Comparison of ENCODE assay signal across 12 cellular contexts in genomic region chr22:24437091-24437490, GRCh38. TPM values are rescaled to one million over a fixed set of nuclear protein-coding genes. Genes with fewer than 3 reads are reported as not detected.
DNase-seq lines count a peak whose midpoint lies in the region; ATAC-seq and TF ChIP-seq lines count a peak whose summit lies in the region.
"Had no signal": no experiment of that assay in that cellular context is flagged by ENCODE, and none has a peak within 500 bp of the region (broad histone marks: within the 10 kb centered on the region; RNA-seq: fewer than 3 reads in every experiment).

No MANE protein-coding gene starts in this region.

- ATAC-seq in sciatic nerve (no peak), GM18502 (IDR thresholded peaks at IDR 0.05; ENCODE audit: poor library complexity, unreplicated experiment) (no peak), GM19324 (IDR thresholded peaks at IDR 0.05; ENCODE audit: low FRiP score, unreplicated experiment) (no peak)

- H3K9me3 ChIP-seq in adrenal gland (replicated peaks in 1 of 3), result no peaks in the 10 kb centered on the region

- peaks cover 27% of the 10 kb centered on the region for H3K36me3 Mint-ChIP-seq in activated CD4-positive, alpha-beta T cell treated with anti-CD3 and anti-CD28 coated beads, Interleukin-2, amount 10 ng/mL, durations not matched to agents 7 days and 5 days (ENCODE audit: low read depth)
- peaks cover 6% of the 10 kb centered on the region for H3K36me3 Mint-ChIP-seq in IgD-negative memory B cell

- intact Hi-C loops in adrenal gland (cut with DNase I), result no loop called here
- intact Hi-C loops in sciatic nerve (cut with DNase I), result no loop called here

- H3K4me3 Mint-ChIP-seq in activated CD4-positive, alpha-beta T cell treated with anti-CD3 and anti-CD28 coated beads, Interleukin-2, amount 10 ng/mL, durations not matched to agents 7 days and 5 days, result no peak overlapping the region
- peak overlapping the region in 3 of 4 donors; percentile 65 to 83 (median 79) for H3K4me3 Mint-ChIP-seq in IgD-negative memory B cell

- peaks cover 22 to 57% of the 10 kb centered on the region in 2 donors for H3K4me1 ChIP-seq in adrenal gland (replicated peaks in 1 of 2)

- WGBS in adrenal gland, 4 donors, result 91 to 98% (median 95%) methylated on average over 3 to 4 of the region's 4 CpGs

- peak overlapping the region in 3 of 5 donors; percentile 62 to 89 (median 79) for H3K27ac ChIP-seq in adrenal gland

- CTCF ChIA-PET in activated CD4-positive, alpha-beta T cell treated with anti-CD3 and anti-CD28 coated beads, Interleukin-2, amount 10 ng/mL, durations not matched to agents 7 days and 5 days (lab: Charles Lee), result interaction anchor here (0.7 to 1.5 kb wide), 2 partner anchors 9 to 86 kb away, joined by 3 to 5 read pairs; partner anchors contain the start of gene ADORA2A

- H3K27ac Mint-ChIP-seq in activated CD4-positive, alpha-beta T cell treated with anti-CD3 and anti-CD28 coated beads, Interleukin-2, amount 10 ng/mL, durations not matched to agents 7 days and 5 days, result peak overlapping the region; percentile 63
- peak overlapping the region; percentile 20 to 99 (median 78) for H3K27ac Mint-ChIP-seq in IgD-negative memory B cell

- POLR2A ChIA-PET in activated CD4-positive, alpha-beta T cell treated with anti-CD3 and anti-CD28 coated beads, Interleukin-2, amount 10 ng/mL, durations not matched to agents 7 days and 5 days (lab: Charles Lee), result no interaction called here

- H3K27me3 ChIP-seq in adrenal gland, result no peaks in the 10 kb centered on the region

- no peak overlapping the region for H3K4me3 ChIP-seq in adrenal gland

- TF ChIP-seq CTCF in adrenal gland (IDR thresholded peaks at IDR 0.05), result no peak

- TF ChIP-seq POLR2A in adrenal gland (IDR thresholded peaks at IDR 0.05), result no peak

- no peaks in the 10 kb centered on the region for H3K27me3 Mint-ChIP-seq in activated CD4-positive, alpha-beta T cell treated with anti-CD3 and anti-CD28 coated beads, Interleukin-2, amount 10 ng/mL, durations not matched to agents 7 days and 5 days
- no peaks in the 10 kb centered on the region for H3K27me3 Mint-ChIP-seq in IgD-negative memory B cell

- H3K36me3 ChIP-seq in adrenal gland (replicated peaks in 1 of 2), result no peaks in the 10 kb centered on the region

- no peaks in the 10 kb centered on the region for H3K9me3 Mint-ChIP-seq in activated CD4-positive, alpha-beta T cell treated with anti-CD3 and anti-CD28 coated beads, Interleukin-2, amount 10 ng/mL, durations not matched to agents 7 days and 5 days
- H3K9me3 Mint-ChIP-seq in IgD-negative memory B cell, result no peaks in the 10 kb centered on the region

- no peak for DNase-seq in activated CD4-positive, alpha-beta T cell treated with anti-CD3 and anti-CD28 coated beads, Interleukin-2, amount 10 ng/mL, durations not matched to agents 7 days and 5 days
- no peak for DNase-seq in activated CD4-positive, alpha-beta T cell treated with anti-CD3 and anti-CD28 coated beads for 48 hours
- DNase-seq in adrenal gland (no peak), sciatic nerve (ENCODE audit: low spot score) (peak; percentile 50), inferior parietal cortex (ENCODE audit: extremely low spot score) (no peak)
- DNase-seq: activated CD8-positive, alpha-beta memory T cell treated with anti-CD3 and anti-CD28 coated beads, Interleukin-2, amount 50 U/mL, for 4 hours; NCI-H2107; nucleus accumbens had no signal

- H3K4me1 Mint-ChIP-seq in activated CD4-positive, alpha-beta T cell treated with anti-CD3 and anti-CD28 coated beads, Interleukin-2, amount 10 ng/mL, durations not matched to agents 7 days and 5 days, result peaks cover 74% of the 10 kb centered on the region
- peaks cover 31 to 58% (median 47%) of the 10 kb centered on the region in 3 donors for H3K4me1 Mint-ChIP-seq in IgD-negative memory B cell

RNA-seq across cellular contexts. Expression of gene ADORA2A, which starts 9.7 kb away (rescaled TPM):
- 10 to 100 TPM; 25.3 to 29.0 TPM for total RNA-seq in activated CD4-positive, alpha-beta T cell treated with anti-CD3 and anti-CD28 coated beads, Interleukin-2, amount 10 ng/mL, durations not matched to agents 7 days and 5 days
- polyA plus RNA-seq in IgD-negative memory B cell (26.6 TPM), adrenal gland (1 to 10 TPM; 2.9 to 8.5 (median 3.9) TPM)
- total RNA-seq in adrenal gland (10 to 100 TPM in 4 of 8 donors, 1 to 10 TPM in 4; 5.1 to 16.4 (median 8.5) TPM), sciatic nerve (8.4 TPM)

RNA-seq across cellular contexts. Expression of gene UPB1, which starts 58.0 kb away (rescaled TPM):
- under 1 TPM; 0.40 to 0.67 TPM for total RNA-seq in activated CD4-positive, alpha-beta T cell treated with anti-CD3 and anti-CD28 coated beads, Interleukin-2, amount 10 ng/mL, durations not matched to agents 7 days and 5 days
- polyA plus RNA-seq in IgD-negative memory B cell, result not detected
- total RNA-seq in adrenal gland, result 1 to 10 TPM in 2 of 8 donors, under 1 TPM in 5, not detected in 1; 0.11 to 2.2 (median 0.29) TPM
- polyA plus RNA-seq in adrenal gland, result under 1 TPM; 0.11 to 0.48 (median 0.34) TPM
- 1.3 TPM for total RNA-seq in sciatic nerve
- total RNA-seq: dermis microvascular lymphatic vessel endothelial cell had no signal
